Comparison of ENCODE assay signal across 1 cellular context in the genomic region with DNA sequence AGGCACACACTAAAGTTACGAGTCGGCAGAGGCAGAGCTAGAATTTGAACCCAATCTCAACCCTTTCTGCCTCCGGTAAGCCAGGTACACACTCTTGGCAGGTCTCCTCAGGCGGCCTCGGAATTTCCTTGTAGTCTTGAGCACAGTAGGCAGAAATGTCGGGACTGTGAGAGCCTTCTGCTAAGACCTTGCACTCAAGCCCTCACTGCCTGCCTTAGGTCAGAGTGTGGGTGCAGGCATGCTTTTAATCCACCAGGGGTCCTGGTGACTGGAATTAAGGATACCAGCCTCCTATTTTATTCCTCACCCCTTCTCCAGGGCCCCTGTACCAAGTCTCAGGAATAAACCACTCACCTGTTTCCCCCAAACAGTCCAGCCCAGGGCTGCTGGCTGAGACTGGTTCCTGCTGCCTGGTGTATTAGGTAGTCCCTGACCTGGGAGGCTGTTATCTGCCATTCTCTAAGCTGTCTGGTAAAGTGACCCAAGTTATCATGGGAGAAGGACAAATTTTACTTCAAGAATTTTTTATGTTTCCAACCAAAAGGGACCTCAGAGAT.
TF ChIP-seq lines count a peak whose summit lies in the region.

No MANE protein-coding gene starts in this region.

TF ChIP-seq in HCT116, 20 proteins besides CTCF, POLR2A, EP300 and RAD21 (continued from another document):
- TF ChIP-seq, protein P1, sequence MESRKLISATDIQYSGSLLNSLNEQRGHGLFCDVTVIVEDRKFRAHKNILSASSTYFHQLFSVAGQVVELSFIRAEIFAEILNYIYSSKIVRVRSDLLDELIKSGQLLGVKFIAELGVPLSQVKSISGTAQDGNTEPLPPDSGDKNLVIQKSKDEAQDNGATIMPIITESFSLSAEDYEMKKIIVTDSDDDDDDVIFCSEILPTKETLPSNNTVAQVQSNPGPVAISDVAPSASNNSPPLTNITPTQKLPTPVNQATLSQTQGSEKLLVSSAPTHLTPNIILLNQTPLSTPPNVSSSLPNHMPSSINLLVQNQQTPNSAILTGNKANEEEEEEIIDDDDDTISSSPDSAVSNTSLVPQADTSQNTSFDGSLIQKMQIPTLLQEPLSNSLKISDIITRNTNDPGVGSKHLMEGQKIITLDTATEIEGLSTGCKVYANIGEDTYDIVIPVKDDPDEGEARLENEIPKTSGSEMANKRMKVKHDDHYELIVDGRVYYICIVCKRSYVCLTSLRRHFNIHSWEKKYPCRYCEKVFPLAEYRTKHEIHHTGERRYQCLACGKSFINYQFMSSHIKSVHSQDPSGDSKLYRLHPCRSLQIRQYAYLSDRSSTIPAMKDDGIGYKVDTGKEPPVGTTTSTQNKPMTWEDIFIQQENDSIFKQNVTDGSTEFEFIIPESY (IDR thresholded peaks at IDR 0.05; ENCODE audit: extremely low read depth, insufficient replicate concordance, low read length), result no peak
- TF ChIP-seq ELF1 (IDR thresholded peaks at IDR 0.05; ENCODE audit: borderline replicate concordance, low read depth), result no peak
- TF ChIP-seq, protein P2, sequence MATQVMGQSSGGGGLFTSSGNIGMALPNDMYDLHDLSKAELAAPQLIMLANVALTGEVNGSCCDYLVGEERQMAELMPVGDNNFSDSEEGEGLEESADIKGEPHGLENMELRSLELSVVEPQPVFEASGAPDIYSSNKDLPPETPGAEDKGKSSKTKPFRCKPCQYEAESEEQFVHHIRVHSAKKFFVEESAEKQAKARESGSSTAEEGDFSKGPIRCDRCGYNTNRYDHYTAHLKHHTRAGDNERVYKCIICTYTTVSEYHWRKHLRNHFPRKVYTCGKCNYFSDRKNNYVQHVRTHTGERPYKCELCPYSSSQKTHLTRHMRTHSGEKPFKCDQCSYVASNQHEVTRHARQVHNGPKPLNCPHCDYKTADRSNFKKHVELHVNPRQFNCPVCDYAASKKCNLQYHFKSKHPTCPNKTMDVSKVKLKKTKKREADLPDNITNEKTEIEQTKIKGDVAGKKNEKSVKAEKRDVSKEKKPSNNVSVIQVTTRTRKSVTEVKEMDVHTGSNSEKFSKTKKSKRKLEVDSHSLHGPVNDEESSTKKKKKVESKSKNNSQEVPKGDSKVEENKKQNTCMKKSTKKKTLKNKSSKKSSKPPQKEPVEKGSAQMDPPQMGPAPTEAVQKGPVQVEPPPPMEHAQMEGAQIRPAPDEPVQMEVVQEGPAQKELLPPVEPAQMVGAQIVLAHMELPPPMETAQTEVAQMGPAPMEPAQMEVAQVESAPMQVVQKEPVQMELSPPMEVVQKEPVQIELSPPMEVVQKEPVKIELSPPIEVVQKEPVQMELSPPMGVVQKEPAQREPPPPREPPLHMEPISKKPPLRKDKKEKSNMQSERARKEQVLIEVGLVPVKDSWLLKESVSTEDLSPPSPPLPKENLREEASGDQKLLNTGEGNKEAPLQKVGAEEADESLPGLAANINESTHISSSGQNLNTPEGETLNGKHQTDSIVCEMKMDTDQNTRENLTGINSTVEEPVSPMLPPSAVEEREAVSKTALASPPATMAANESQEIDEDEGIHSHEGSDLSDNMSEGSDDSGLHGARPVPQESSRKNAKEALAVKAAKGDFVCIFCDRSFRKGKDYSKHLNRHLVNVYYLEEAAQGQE (IDR thresholded peaks at IDR 0.05; ENCODE audit: low read depth), result no peak
- no peak for TF ChIP-seq EGR1 (IDR thresholded peaks at IDR 0.05; ENCODE audit: low read depth)
- TF ChIP-seq SP1 (IDR thresholded peaks at IDR 0.05; ENCODE audit: low read depth), result no peak
- no peak for TF ChIP-seq EZH2phosphoT487 (IDR thresholded peaks at IDR 0.05; ENCODE audit: borderline replicate concordance)
- TF ChIP-seq EZH2 (IDR thresholded peaks at IDR 0.05), result no peak
- no peak for TF ChIP-seq YY1 (IDR thresholded peaks at IDR 0.05; ENCODE audit: extremely low read depth, insufficient replicate concordance, low read depth, low read length)
- TF ChIP-seq FOSL1 (IDR thresholded peaks at IDR 0.05; ENCODE audit: low read depth), result no peak
